28 cellular contexts compared by ENCODE assay signal in the genomic region with DNA sequence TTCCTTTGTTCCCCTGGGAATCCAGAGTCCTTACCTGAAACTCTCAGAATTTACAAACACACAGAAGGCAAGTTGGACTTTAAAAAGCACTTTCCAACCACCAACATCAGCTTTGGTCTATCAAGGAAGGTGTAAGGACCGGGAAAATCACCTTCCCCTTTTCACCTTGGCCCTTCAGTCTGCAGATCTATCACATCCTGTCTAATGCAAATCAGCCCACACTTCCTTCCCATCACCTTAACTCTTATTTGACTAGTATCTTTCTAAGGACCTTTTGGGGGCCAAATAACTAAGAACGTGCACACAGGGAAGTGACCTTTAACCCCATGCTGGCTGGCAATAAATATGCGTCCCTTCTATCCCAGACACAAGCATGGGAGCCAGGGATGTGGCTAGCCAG.
"Had no signal": no experiment of that assay in that cellular context is flagged by ENCODE, and none has a peak within 500 bp of the region (broad histone marks: within the 10 kb centered on the region; RNA-seq: fewer than 3 reads in every experiment).

No MANE protein-coding gene starts in this region.

- H3K27ac ChIP-seq: VCaP had no signal

- DNase-seq: activated B cell treated with CpG ODN at 0.5 μM for 24 hours; activated CD4-positive, alpha-beta memory T cell treated with anti-CD3 and anti-CD28 coated beads for 36 hours; activated CD4-positive, alpha-beta T cell treated with anti-CD3 and anti-CD28 coated beads for 4 hours; activated CD4-positive, alpha-beta T cell treated with anti-CD3 and anti-CD28 coated beads, Interleukin-2, amount 50 U/mL, for 1 hour; activated CD4-positive, CD25-positive, alpha-beta regulatory T cell treated with anti-CD3 and anti-CD28 coated beads, Interleukin-2, amount 50 U/mL, for 72 hours; activated CD8-positive, alpha-beta memory T cell treated with anti-CD3 and anti-CD28 coated beads, Interleukin-2, amount 50 U/mL, for 4 hours; activated effector memory CD4-positive, alpha-beta T cell treated with Interleukin-2 at 50 U/mL for 16 hours; activated naive CD4-positive, alpha-beta T cell treated with anti-CD3 and anti-CD28 coated beads, Interleukin-2, amount 10 ng/mL, durations not matched to agents 7 days and 5 days; activated naive CD8-positive, alpha-beta T cell treated with anti-CD3 and anti-CD28 coated beads, Interleukin-2, amount 50 U/mL, for 24 hours; activated T-cell treated with anti-CD3 and anti-CD28 coated beads, Interleukin-2, amount 50 U/mL, for 48 hours; anterior cingulate cortex; caudate nucleus; cerebellar nuclear complex; NCI-H1048; NCI-H1436; NCI-H1694; NCI-H1930; NCI-H2081 treated with DMSO at 0.1 percent for 48 hours; NCI-H226; NCI-H524 treated with DMSO at 0.1 percent for 48 hours; NK-92 treated with Interleukin-12 subunit alpha and Interleukin-12 subunit beta, amount 100 ng/mL, for 24 hours; OCI-M1; Right ventricle myocardium superior; SW 1271; T-helper 1 cell; T-helper 2 cell; T-helper 9 cell had no signal

- ATAC-seq: activated naive CD8-positive, alpha-beta T cell treated with anti-CD3 and anti-CD28 coated beads, Interleukin-2, amount 50 U/mL, for 24 hours had no signal
